ENCODE assay signal across 8 cellular contexts in the genomic region with DNA sequence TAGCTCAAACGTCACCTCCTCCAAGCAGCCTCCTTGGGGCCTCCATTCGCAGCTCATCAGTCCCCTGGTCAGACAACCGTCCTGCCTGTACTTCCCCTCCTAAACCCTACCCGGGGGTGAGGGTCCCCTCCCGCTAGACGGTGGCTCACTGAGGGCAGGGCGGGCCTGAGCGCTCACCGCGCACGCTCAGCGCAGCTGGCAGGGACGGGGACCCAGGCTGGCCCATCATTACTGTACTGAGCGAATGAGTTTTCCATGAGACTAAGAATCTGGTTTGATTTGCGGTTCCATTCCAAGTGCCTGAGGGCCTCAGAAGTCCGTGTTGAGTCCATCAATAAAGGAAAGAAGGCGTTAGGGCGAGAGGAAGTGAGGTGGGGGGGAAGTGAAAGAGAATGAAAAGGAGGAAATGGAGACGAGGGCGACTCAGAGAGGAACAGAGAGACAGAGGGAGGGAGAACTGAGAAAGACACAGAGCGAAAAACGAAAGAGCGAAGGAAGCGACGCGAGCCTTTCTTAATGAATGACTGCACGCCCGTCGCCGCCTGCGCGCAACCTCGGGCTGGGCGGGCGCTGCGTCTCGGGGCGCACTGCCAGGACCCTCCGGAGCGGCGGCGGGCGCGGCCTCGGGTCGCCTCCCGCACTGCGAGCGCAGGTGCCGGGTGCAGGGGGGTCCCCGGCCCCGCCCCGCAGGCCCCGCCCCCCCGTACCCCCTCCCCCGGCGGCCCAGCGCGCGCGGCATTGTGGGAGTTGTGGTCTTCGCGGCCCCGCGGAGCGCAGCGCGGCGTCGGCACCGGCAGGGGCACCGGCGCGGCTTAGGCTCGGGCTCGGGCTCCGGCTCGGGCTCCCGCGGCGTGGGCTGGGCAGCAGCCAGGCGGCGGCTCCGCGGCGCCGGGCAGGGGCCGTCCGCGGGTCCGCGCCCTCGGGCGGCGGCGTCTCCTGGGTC. TPM values are rescaled to one million over a fixed set of nuclear protein-coding genes. Genes with fewer than 3 reads are reported as not detected.
DNase-seq lines count a peak whose midpoint lies in the region; ATAC-seq and TF ChIP-seq lines count a peak whose summit lies in the region.

ASPHD2 (plus strand) TSS at position 746 of the 943 bp plus-strand sequence. CDS start 4,356 bp downstream, outside the sequence.

- peak within 1 kb of the TSS; percentile 92 to 99 (median 96) for H3K4me3 Mint-ChIP-seq in IgD-negative memory B cell

- peak within 1 kb of the TSS; percentile 75 for H2AFZ ChIP-seq in DND-41 (ENCODE audit: low read depth, low read length)

- H3K4me3 ChIP-seq in DND-41 (ENCODE audit: low read depth in 1 of 2, low read length in 2 of 2) (peak within 1 kb of the TSS; percentile 52 to 61), subcutaneous abdominal adipose tissue (ENCODE audit: low read depth in 1 of 5, low read length in 5 of 5) (peak within 1 kb of the TSS; percentile 69 to 94 (median 83))

- no peaks in the 10 kb centered on the region for H3K9me3 ChIP-seq in DND-41 (ENCODE audit: insufficient read depth, low read length, severe bottlenecking)
- peaks cover 0 to under 1% (median 0%) of the 10 kb centered on the region in 5 donors for H3K9me3 ChIP-seq in subcutaneous abdominal adipose tissue (ENCODE audit: control insufficient read depth in 5 of 5, low read length in 5 of 5)

- H3K9ac ChIP-seq in DND-41 (ENCODE audit: low read depth, low read length) (peak within 1 kb of the TSS; percentile 63), subcutaneous abdominal adipose tissue (ENCODE audit: low read length in 5 of 5) (peak within 1 kb of the TSS; percentile 5 to 67 (median 48))

- H3K27ac ChIP-seq in DND-41 (ENCODE audit: low read length) (peak within 1 kb of the TSS; percentile 91), foreskin keratinocyte (peak within 1 kb of the TSS; percentile 2), subcutaneous abdominal adipose tissue (ENCODE audit: low read depth, low read length) (peak within 1 kb of the TSS; percentile 50)

- H3K9me3 Mint-ChIP-seq in IgD-negative memory B cell: no peaks in the 10 kb centered on the region

- ATAC-seq in DND-41 (ENCODE audit: insufficient read depth, low read depth): peak; percentile 92
- ATAC-seq in GM21529 (IDR thresholded peaks at IDR 0.05; ENCODE audit: unreplicated experiment): peak; percentile 77
- ATAC-seq in foreskin keratinocyte: peak; percentile 75

- TF ChIP-seq CTCF in DND-41 (IDR thresholded peaks at IDR 0.05; ENCODE audit: borderline replicate concordance, extremely low read depth, low read length, poor library complexity, severe bottlenecking): no peak
- TF ChIP-seq CTCF in foreskin keratinocyte (conservative IDR thresholded peaks at IDR 0.05): no peak

- H3K27me3 Mint-ChIP-seq in IgD-negative memory B cell: no peaks in the 10 kb centered on the region

- DNase-seq in DND-41 (peak; percentile 86), SIG-M5 (lab: John Stamatoyannopoulos, UW) (peak; percentile 61), foreskin keratinocyte (peak; percentile 39 to 69), non-pigmented ciliary epithelial cell (ENCODE audit: low read depth) (peak; percentile 11)
- DNase-seq in activated effector memory CD4-positive, alpha-beta T cell treated with Interleukin-2 at 50 U/mL for 16 hours: peak; percentile 76

- H3K79me2 ChIP-seq in DND-41 (ENCODE audit: insufficient read depth, low read length): no peaks in the 10 kb centered on the region

- H3K36me3 Mint-ChIP-seq in IgD-negative memory B cell: no peaks in the 10 kb centered on the region

- H3K36me3 ChIP-seq in DND-41 (ENCODE audit: insufficient read depth, low read length): peaks cover 3% of the 10 kb centered on the region; the same call in 1 of the 2 replicates
- H3K36me3 ChIP-seq in subcutaneous abdominal adipose tissue (ENCODE audit: control insufficient read depth in 5 of 5, insufficient read depth in 5 of 5, low read length in 5 of 5): peaks cover 0 to 3% (median 0%) of the 10 kb centered on the region in 5 donors

- H3K27me3 ChIP-seq in DND-41 (ENCODE audit: insufficient read depth, low read length, poor library complexity) (peaks cover 4% of the 10 kb centered on the region), foreskin keratinocyte (peaks cover 1% of the 10 kb centered on the region), subcutaneous abdominal adipose tissue (ENCODE audit: control insufficient read depth in 5 of 5, insufficient read depth in 4 of 5, low read length in 5 of 5) (peaks cover 0 to 14% (median 9%) of the 10 kb centered on the region in 5 donors)

- H4K20me1 ChIP-seq in DND-41 (ENCODE audit: insufficient read depth, low read length): no peaks in the 10 kb centered on the region

- peak within 1 kb of the TSS; percentile 68 for H3K4me2 ChIP-seq in DND-41 (ENCODE audit: insufficient read depth, low read length)

- peaks cover 32 to 34% (median 33%) of the 10 kb centered on the region in 3 donors for H3K4me1 Mint-ChIP-seq in IgD-negative memory B cell

- peak within 1 kb of the TSS; percentile 96 to 99 (median 98) for H3K27ac Mint-ChIP-seq in IgD-negative memory B cell

- H3K4me1 ChIP-seq in DND-41 (ENCODE audit: insufficient read depth, low read length): peaks cover 32% of the 10 kb centered on the region
- peaks cover 6% of the 10 kb centered on the region for H3K4me1 ChIP-seq in foreskin keratinocyte
- H3K4me1 ChIP-seq in subcutaneous abdominal adipose tissue (ENCODE audit: control insufficient read depth in 5 of 5, insufficient read depth in 5 of 5, low read length in 5 of 5): peaks cover 0 to 17% (median 12%) of the 10 kb centered on the region in 5 donors

RNA-seq across cellular contexts. Expression of gene ASPHD2, which starts in this region (rescaled TPM):
- polyA plus RNA-seq in IgD-negative memory B cell (5.7 TPM), foreskin keratinocyte (5.4 and 6.1 TPM in 2 replicates)
- total RNA-seq in foreskin keratinocyte: 7.3 and 9.5 TPM in 2 replicates

Comparison
In these comparisons a context has a peak if more than half of its experiments do, and no peak if none do; other contexts are left out.
1. Peak in every context shown above with its lines: DNase-seq, ATAC-seq, H3K4me3 ChIP-seq and H3K27ac ChIP-seq.
2. DNase-seq: peak in every context shown above with its lines; median percentile 86 in DND-41; 76 in activated effector memory CD4-positive, alpha-beta T cell treated with Interleukin-2 at 50 U/mL for 16 hours; 61 in SIG-M5; 54 in foreskin keratinocyte; 11 in non-pigmented ciliary epithelial cell.
3. H3K27ac ChIP-seq: peak in every context shown above with its lines; median percentile 91 in DND-41; 50 in subcutaneous abdominal adipose tissue; 2 in foreskin keratinocyte.